Comparison of ENCODE assay signal across 8 cellular contexts in genomic region chr4:143513314-143514211, GRCh38. TPM values are rescaled to one million over a fixed set of nuclear protein-coding genes. Genes with fewer than 3 reads are reported as not detected.
A peak's percentile ranks its signal among the peaks of the same experiment; 100 is the strongest.
DNase-seq lines count a peak whose midpoint lies in the region; ATAC-seq and TF ChIP-seq lines count a peak whose summit lies in the region.

A gene with protein sequence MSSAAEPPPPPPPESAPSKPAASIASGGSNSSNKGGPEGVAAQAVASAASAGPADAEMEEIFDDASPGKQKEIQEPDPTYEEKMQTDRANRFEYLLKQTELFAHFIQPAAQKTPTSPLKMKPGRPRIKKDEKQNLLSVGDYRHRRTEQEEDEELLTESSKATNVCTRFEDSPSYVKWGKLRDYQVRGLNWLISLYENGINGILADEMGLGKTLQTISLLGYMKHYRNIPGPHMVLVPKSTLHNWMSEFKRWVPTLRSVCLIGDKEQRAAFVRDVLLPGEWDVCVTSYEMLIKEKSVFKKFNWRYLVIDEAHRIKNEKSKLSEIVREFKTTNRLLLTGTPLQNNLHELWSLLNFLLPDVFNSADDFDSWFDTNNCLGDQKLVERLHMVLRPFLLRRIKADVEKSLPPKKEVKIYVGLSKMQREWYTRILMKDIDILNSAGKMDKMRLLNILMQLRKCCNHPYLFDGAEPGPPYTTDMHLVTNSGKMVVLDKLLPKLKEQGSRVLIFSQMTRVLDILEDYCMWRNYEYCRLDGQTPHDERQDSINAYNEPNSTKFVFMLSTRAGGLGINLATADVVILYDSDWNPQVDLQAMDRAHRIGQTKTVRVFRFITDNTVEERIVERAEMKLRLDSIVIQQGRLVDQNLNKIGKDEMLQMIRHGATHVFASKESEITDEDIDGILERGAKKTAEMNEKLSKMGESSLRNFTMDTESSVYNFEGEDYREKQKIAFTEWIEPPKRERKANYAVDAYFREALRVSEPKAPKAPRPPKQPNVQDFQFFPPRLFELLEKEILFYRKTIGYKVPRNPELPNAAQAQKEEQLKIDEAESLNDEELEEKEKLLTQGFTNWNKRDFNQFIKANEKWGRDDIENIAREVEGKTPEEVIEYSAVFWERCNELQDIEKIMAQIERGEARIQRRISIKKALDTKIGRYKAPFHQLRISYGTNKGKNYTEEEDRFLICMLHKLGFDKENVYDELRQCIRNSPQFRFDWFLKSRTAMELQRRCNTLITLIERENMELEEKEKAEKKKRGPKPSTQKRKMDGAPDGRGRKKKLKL (plus strand): TSS chr4:143513702. CDS start chr4:143513925, 223 bp downstream.

- H3K79me2 ChIP-seq in PC-9 (ENCODE audit: low read depth), result peaks cover 45% of the 10 kb centered on the region

- no peaks in the 10 kb centered on the region for H3K9me2 ChIP-seq in PC-9 (ENCODE audit: insufficient read depth)

- TF ChIP-seq CTCF in PC-9 (conservative IDR thresholded peaks at IDR 0.05) (no peak), epithelial cell of proximal tubule (conservative IDR thresholded peaks at IDR 0.05; ENCODE audit: low read depth, low read length) (no peak)

- no peaks in the 10 kb centered on the region for H3K27me3 ChIP-seq in PC-9 (ENCODE audit: insufficient read depth, low read depth)

- H3K36me3 ChIP-seq in PC-9 (ENCODE audit: low read depth), result 0 out of 2 replicates have a peak, but pooled peaks cover 7% of the 10 kb centered on the region

- no peaks in the 10 kb centered on the region for H3K9me3 ChIP-seq in PC-9 (ENCODE audit: insufficient read depth, low read depth)

- ATAC-seq in GM21619 (IDR thresholded peaks at IDR 0.05; ENCODE audit: unreplicated experiment), result peak; percentile 84

- H2AFZ ChIP-seq in PC-9, result peak within 1 kb of the TSS; percentile 88

- H3K4me2 ChIP-seq in PC-9, result peak within 1 kb of the TSS; percentile 73

- H3K4me1 ChIP-seq in PC-9 (replicated peaks; ENCODE audit: insufficient read depth), result peaks cover 13% of the 10 kb centered on the region

- peak within 1 kb of the TSS; percentile 81 for H3K27ac ChIP-seq in PC-9

- peaks cover 28% of the 10 kb centered on the region for H4K20me1 ChIP-seq in PC-9 (ENCODE audit: insufficient read depth)

- POLR2A ChIA-PET in PC-9 (lab: Charles Lee; ENCODE audit: unreplicated experiment), result interaction anchor here (0.5 to 0.7 kb wide), 4 partner anchors 168 to 1800 kb away, joined by 3 to 9 read pairs (median 3); no protein-coding TSS in a partner anchor

- TSS peak; percentile 49 for BruUV-seq in PC-9 (replicated peaks; lab: Mats Ljungman, UMichigan)

- peak within 1 kb of the TSS; percentile 92 for H3K4me3 ChIP-seq in Jurkat, Clone E6-1 (ENCODE audit: low read length)
- H3K4me3 ChIP-seq in PC-9, result peak within 1 kb of the TSS; percentile 93
- H3K4me3 ChIP-seq in epithelial cell of proximal tubule (ENCODE audit: low read depth, low read length), result peak within 1 kb of the TSS; percentile 75

- peak; percentile 96 for DNase-seq in DMS153 (lab: John Stamatoyannopoulos, UW)
- DNase-seq in Jurkat, Clone E6-1 (ENCODE audit: low read depth, low spot score), result peak; percentile 97
- peak; percentile 90 to 96 for DNase-seq in PC-9
- peak; percentile 93 for DNase-seq in activated T-cell treated with anti-CD3 and anti-CD28 coated beads, Interleukin-2, amount 50 U/mL, for 1 hour
- peak; percentile 86 for DNase-seq in epithelial cell of proximal tubule (ENCODE audit: low read depth)
- DNase-seq in mucosa of gallbladder (ENCODE audit: low spot score), result peak; percentile 98
- peak; percentile 86 to 92 for DNase-seq in stimulated activated CD8-positive, alpha-beta memory T cell treated with anti-CD3 and anti-CD28 coated beads, Interleukin-4, amount 100 ng/mL, for 4 hours (ENCODE audit: low read depth in 2 of 2, low spot score in 1 of 2)

- intact Hi-C loops in PC-9 (cut with micrococcal nuclease; ENCODE audit: unreplicated experiment), result loop anchor here (1.0 kb wide), 2 partner anchors 177 to 329 kb away; partner anchors contain the start of genes GAB1 and USP38

- CTCF ChIA-PET in PC-9 (lab: Charles Lee), result interaction anchor here (0.6 kb wide), 1 partner anchor 59 kb away, joined by 4 read pairs; no protein-coding TSS in a partner anchor

- H3F3A ChIP-seq in PC-9 (ENCODE audit: insufficient read depth, low read depth), result peaks cover 5% of the 10 kb centered on the region; the same call in 1 of the 2 replicates

RNA-seq across cellular contexts. Expression of the gene that starts here (rescaled TPM):
- polyA plus RNA-seq in Jurkat, Clone E6-1 (2012; ENCODE audit: insufficient read depth, insufficient read length), result 76.0 TPM
- total RNA-seq in PC-9 (2021), result 34.4 and 40.5 TPM in 2 replicates
- total RNA-seq in epithelial cell of proximal tubule, result 39.0 and 39.5 TPM in 2 replicates
- total RNA-seq in mucosa of gallbladder, result 49.5 TPM

Comparison
In these comparisons a context has a peak if more than half of its experiments do, and no peak if none do; other contexts are left out.
1. Peak in every context shown above with its lines: DNase-seq, ATAC-seq, H3K4me3 ChIP-seq and H3K27ac ChIP-seq.